In genomic region chr5:178626484-178627258, GRCh38 we compare ENCODE assay signal across 8 cellular contexts. TPM values are rescaled to one million over a fixed set of nuclear protein-coding genes. Genes with fewer than 3 reads are reported as not detected.
DNase-seq lines count a peak whose midpoint lies in the region; ATAC-seq lines count a peak whose summit lies in the region.

Gene CLK4 (minus strand): TSS chr5:178627050. CDS start chr5:178623416, 3,634 bp downstream.

- CTCF ChIA-PET in CD8-positive, alpha-beta memory T cell (lab: Charles Lee): interaction anchor here (0.9 kb wide), 1 partner anchor 104 kb away, joined by 4 read pairs; the partner anchor contains the start of gene ZNF354A

- H3K36me3 Mint-ChIP-seq in CD8-positive, alpha-beta memory T cell: peaks cover 0 to 36% (median 6%) of the 10 kb centered on the region in 3 donors

- no peaks in the 10 kb centered on the region for H3K9me3 ChIP-seq in CD8-positive, alpha-beta memory T cell (ENCODE audit: low read length)

- peaks cover 14% of the 10 kb centered on the region for H3K36me3 ChIP-seq in CD8-positive, alpha-beta memory T cell (ENCODE audit: insufficient read depth, low read length)

- peak; percentile 93 to 97 (median 95) for DNase-seq in CD8-positive, alpha-beta memory T cell
- DNase-seq in HS-27A (ENCODE audit: low read depth) (peak; percentile 57), medulla oblongata (ENCODE audit: extremely low spot score) (peak; percentile 97)
- DNase-seq in NK-92 treated with Interleukin-12 subunit alpha and Interleukin-12 subunit beta, amount 100 ng/mL, for 24 hours (lab: John Stamatoyannopoulos, UW): peak; percentile 94
- peak; percentile 99 for DNase-seq in activated CD8-positive, alpha-beta memory T cell treated with anti-CD3 and anti-CD28 coated beads for 24 hours
- peak; percentile 95 for DNase-seq in effector CD8-positive, alpha-beta T cell (lab: John Stamatoyannopoulos, UW)
- peak; percentile 93 to 95 (median 94) for DNase-seq in stimulated activated CD4-positive, alpha-beta T cell treated with anti-CD3 and anti-CD28 coated beads, TNF-alpha, amount 100 ng/mL, for 48 hours (ENCODE audit: low read depth in 3 of 3)

- H3K9me3 Mint-ChIP-seq in CD8-positive, alpha-beta memory T cell: no peaks in the 10 kb centered on the region

- H3K27ac Mint-ChIP-seq in CD8-positive, alpha-beta memory T cell: peak within 1 kb of the TSS; percentile 97 to 100 (median 100)

- ATAC-seq in GM19468 (IDR thresholded peaks at IDR 0.05; ENCODE audit: extremely low read depth, unreplicated experiment): peak; percentile 59

- H3K4me3 Mint-ChIP-seq in CD8-positive, alpha-beta memory T cell: peak within 1 kb of the TSS; percentile 95 to 100 (median 99)

- POLR2A ChIA-PET in CD8-positive, alpha-beta memory T cell (lab: Charles Lee): interaction anchor here (0.7 to 1.5 kb wide), 4 partner anchors 11 to 924 kb away, joined by 3 to 7 read pairs (median 4); partner anchors contain the start of genes RUFY1 and ZNF354A

- H3K27me3 Mint-ChIP-seq in CD8-positive, alpha-beta memory T cell: no peaks in the 10 kb centered on the region

- H3K27ac ChIP-seq in CD8-positive, alpha-beta memory T cell (ENCODE audit: low read depth, low read length): peak within 1 kb of the TSS; percentile 99

- peaks cover 39 to 48% (median 47%) of the 10 kb centered on the region in 3 donors for H3K4me1 Mint-ChIP-seq in CD8-positive, alpha-beta memory T cell

- H3K27me3 ChIP-seq in CD8-positive, alpha-beta memory T cell (ENCODE audit: insufficient read depth, low read length, poor library complexity, severe bottlenecking): no peaks in the 10 kb centered on the region

- H3K4me1 ChIP-seq in CD8-positive, alpha-beta memory T cell (ENCODE audit: insufficient read depth, low read length): peaks cover 37% of the 10 kb centered on the region

- peak within 1 kb of the TSS; percentile 94 for H3K4me3 ChIP-seq in CD8-positive, alpha-beta memory T cell (ENCODE audit: low read length)

RNA-seq across cellular contexts. Expression of gene CLK4, which starts in this region (rescaled TPM):
- total RNA-seq in CD8-positive, alpha-beta memory T cell: 10 to 100 TPM; 27.4 to 29.2 TPM
- polyA plus RNA-seq in CD8-positive, alpha-beta memory T cell: 16.3 TPM

Comparison
In these comparisons a context has a peak if more than half of its experiments do, and no peak if none do; other contexts are left out.
1. Peak in every context shown above with its lines: DNase-seq, ATAC-seq, H3K4me3 ChIP-seq and H3K27ac ChIP-seq.